13 cellular contexts compared by ENCODE assay signal in the genomic region with DNA sequence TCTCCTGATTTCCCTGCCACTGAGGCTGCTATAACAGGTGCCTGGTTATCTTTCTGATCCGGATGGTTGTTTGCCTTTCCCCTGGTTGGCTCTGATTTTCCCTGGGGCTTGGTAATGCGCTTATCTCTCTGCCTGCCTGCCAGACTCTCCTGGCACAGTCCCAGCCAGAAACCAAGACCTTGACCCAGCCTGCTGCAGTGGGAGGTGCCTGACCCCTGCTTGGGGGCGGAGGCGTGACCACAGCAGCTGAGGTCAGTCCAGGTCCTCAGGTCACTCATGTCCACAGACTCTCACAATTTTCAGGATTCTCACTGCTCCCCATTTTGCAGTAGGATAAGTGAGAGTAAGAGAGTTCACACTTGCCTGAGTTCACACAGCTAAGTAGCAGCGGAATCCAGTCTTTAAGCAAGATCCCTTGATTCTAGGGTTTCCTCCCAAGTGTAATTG. TPM values are rescaled to one million over a fixed set of nuclear protein-coding genes. Genes with fewer than 3 reads are reported as not detected.
DNase-seq lines count a peak whose midpoint lies in the region; ATAC-seq and TF ChIP-seq lines count a peak whose summit lies in the region.
"Had no signal": no experiment of that assay in that cellular context is flagged by ENCODE, and none has a peak within 500 bp of the region (broad histone marks: within the 10 kb centered on the region; RNA-seq: fewer than 3 reads in every experiment).

No MANE protein-coding gene starts in this region.

- TF ChIP-seq RAD21 in IMR-90 (IDR thresholded peaks at IDR 0.05; ENCODE audit: low read length) = no peak

- H3K23ac ChIP-seq in IMR-90 (ENCODE audit: low read depth, low read length) = no peak overlapping the region

- H2AK5ac ChIP-seq in IMR-90 (ENCODE audit: low read depth, low read length) = peak overlapping the region; percentile 16

- H3K4me3 ChIP-seq in IMR-90 (ENCODE audit: insufficient read depth, low read depth, low read length) (no peak overlapping the region), skin epidermis (no peak overlapping the region)

- H3K27ac ChIP-seq in IMR-90 (ENCODE audit: insufficient read depth, low read length) (no peak overlapping the region), skin epidermis (peak overlapping the region in 11 of 21 experiments; percentile 0 to 72 (median 48))

- H4K91ac ChIP-seq in IMR-90 (ENCODE audit: insufficient read depth, low read depth, low read length) = peak overlapping the region; percentile 55; the same call in 1 of the 2 replicates

- H3K56ac ChIP-seq in IMR-90 (ENCODE audit: extremely low read depth, insufficient read depth, low read length) = no peak overlapping the region

- no peak for TF ChIP-seq POLR2A in IMR-90 (IDR thresholded peaks at IDR 0.05; ENCODE audit: low read depth, low read length)

- peak overlapping the region; percentile 27 for H2AFZ ChIP-seq in IMR-90 (replicated peaks; ENCODE audit: low read length, poor library complexity)

- no peak overlapping the region for H2BK5ac ChIP-seq in IMR-90 (ENCODE audit: low read depth, low read length, poor library complexity, severe bottlenecking)

- H2BK20ac ChIP-seq in IMR-90 (ENCODE audit: low read depth, low read length) = 0 out of 2 replicates have a peak overlapping the region, but pooled peaks have one; percentile 22

- H3K4ac ChIP-seq in IMR-90 (ENCODE audit: low read depth, low read length) = peak overlapping the region; percentile 53; the same call in 1 of the 2 replicates

- 0 out of 2 replicates have a peak overlapping the region, but pooled peaks have one; percentile 30 for H2BK120ac ChIP-seq in IMR-90 (ENCODE audit: low read depth, low read length)

- H3K9ac ChIP-seq in IMR-90 (ENCODE audit: low read depth, low read length) = no peak overlapping the region

- in situ Hi-C loops in IMR-90 (cut with MboI; ENCODE audit: low sequenced_read_pairs) (no loop called here), GM13976 (cut with MboI; ENCODE audit: low sequenced_read_pairs, unreplicated experiment) (no loop called here)

- H3K18ac ChIP-seq in IMR-90 (ENCODE audit: low read depth, low read length) = no peak overlapping the region

- no peak overlapping the region for H4K5ac ChIP-seq in IMR-90 (ENCODE audit: low read depth, low read length)

- peaks cover 28% of the 10 kb centered on the region for H3K4me1 ChIP-seq in IMR-90 (ENCODE audit: control insufficient read depth, insufficient read depth, low read length)

- no peak overlapping the region for H4K8ac ChIP-seq in IMR-90 (ENCODE audit: low read depth in 2 of 2, low read length in 2 of 2)

- H3K4me2 ChIP-seq in IMR-90 (ENCODE audit: low read depth, low read length) = no peak overlapping the region

- no peaks in the 10 kb centered on the region for H4K20me1 ChIP-seq in IMR-90 (ENCODE audit: insufficient read depth, low read length)

- H3K14ac ChIP-seq in IMR-90 (replicated peaks; ENCODE audit: low read depth, low read length) = no peak overlapping the region

- ATAC-seq in IMR-90 (ENCODE audit: low read depth) = no peak
- ATAC-seq in SK-N-SH treated with all-trans-retinoic acid at 6 μM for 48 hours = peak; percentile 24
- peak; percentile 39 for ATAC-seq in left ventricle myocardium superior
- no peak for ATAC-seq in HG03097 (IDR thresholded peaks at IDR 0.05; ENCODE audit: low FRiP score, unreplicated experiment)

- CTCF ChIA-PET in IMR-90 (lab: Yijun Ruan, JAX) = no interaction called here

- H3K9me1 ChIP-seq in IMR-90 (ENCODE audit: insufficient read depth, low read length) = 0 out of 2 replicates have a peak, but pooled peaks cover 11% of the 10 kb centered on the region

- H3K9me3 ChIP-seq in IMR-90 (ENCODE audit: control insufficient read depth, insufficient read depth, low read length) = no peaks in the 10 kb centered on the region
- H3K9me3 ChIP-seq: Caco-2 had no signal

- dilution Hi-C loops in IMR-90 (cut with HindIII; ENCODE audit: low sequenced_read_pairs, unreplicated experiment) = no loop called here

- WGBS in IMR-90 (ENCODE audit: extremely low coverage in 2 of 2, insufficient read length in 1 of 2), 2 experiments = 60% methylated on average over 1 of the region's 5 CpGs; no CpG with 5 or more reads in 1 of the 2 experiments

- no peak for DNase-seq in IMR-90
- peak; percentile 85 for DNase-seq in left ventricle myocardium superior
- no peak for DNase-seq in SW 1271 (lab: John Stamatoyannopoulos, UW)
- DNase-seq in GM13976 (ENCODE audit: low spot score) = no peak
- DNase-seq in occipital lobe (lab: John Stamatoyannopoulos, UW) = no peak
- DNase-seq: activated CD4-positive, CD25-positive, alpha-beta regulatory T cell; activated naive CD8-positive, alpha-beta T cell treated with anti-CD3 and anti-CD28 coated beads for 36 hours; Caco-2; NCI-H748 treated with DMSO at 0.1 percent for 48 hours; stimulated activated CD4-positive, alpha-beta T cell treated with anti-CD3 and anti-CD28 coated beads, Interleukin-2, amount 100 ng/mL, for 24 hours had no signal

- H3K27me3 ChIP-seq in IMR-90 (ENCODE audit: control insufficient read depth, insufficient read depth, low read length) = peaks cover 4% of the 10 kb centered on the region; the same call in 1 of the 2 replicates

- no TSS peak for BruUV-seq in IMR-90 (replicated peaks; lab: Mats Ljungman, UMichigan)

- no peaks in the 10 kb centered on the region for H3K79me1 ChIP-seq in IMR-90 (ENCODE audit: low read depth in 1 of 2, low read length in 2 of 2)

- POLR2A ChIA-PET in IMR-90 (lab: Charles Lee; ENCODE audit: unreplicated experiment) = no interaction called here

- intact Hi-C loops in IMR-90 (cut with micrococcal nuclease) (no loop called here), left ventricle myocardium superior (cut with micrococcal nuclease) (no loop called here)

- TF ChIP-seq CTCF in IMR-90 (conservative IDR thresholded peaks at IDR 0.05; ENCODE audit: low read depth, low read length) = no peak
- TF ChIP-seq CTCF in GM13976 (IDR thresholded peaks at IDR 0.05; ENCODE audit: borderline replicate concordance, control extremely low read depth, extremely low read depth, insufficient read depth, missing control alignments) = no peak

- H2BK15ac ChIP-seq in IMR-90 (ENCODE audit: low read depth, low read length) = peak overlapping the region; percentile 54; the same call in 1 of the 3 replicates

- H3K36me3 ChIP-seq in IMR-90 (ENCODE audit: control insufficient read depth, insufficient read depth, low read length) = no peaks in the 10 kb centered on the region

- H2AK9ac ChIP-seq in IMR-90 (replicated peaks; ENCODE audit: low read depth, low read length, poor library complexity) = peak overlapping the region; percentile 43

TF ChIP-seq in IMR-90, 13 proteins besides CTCF, POLR2A, EP300 and RAD21:
- TF ChIP-seq NFE2L2 (IDR thresholded peaks at IDR 0.05; ENCODE audit: low read depth, low read length) (no peak), CHD1 (IDR thresholded peaks at IDR 0.05; ENCODE audit: low read depth, low read length) (no peak), RFX5 (IDR thresholded peaks at IDR 0.05; ENCODE audit: low read depth, low read length) (no peak), MAZ (IDR thresholded peaks at IDR 0.05; ENCODE audit: borderline replicate concordance, low read depth, low read length) (no peak), SMC3 (IDR thresholded peaks at IDR 0.05; ENCODE audit: low read depth, low read length) (no peak), CEBPB (IDR thresholded peaks at IDR 0.05; ENCODE audit: low read depth, low read length) (no peak), FOS (IDR thresholded peaks at IDR 0.05; ENCODE audit: low read depth, low read length) (no peak), RCOR1 (IDR thresholded peaks at IDR 0.05; ENCODE audit: insufficient replicate concordance, low read length) (no peak)
- TF ChIP-seq, protein P1, sequence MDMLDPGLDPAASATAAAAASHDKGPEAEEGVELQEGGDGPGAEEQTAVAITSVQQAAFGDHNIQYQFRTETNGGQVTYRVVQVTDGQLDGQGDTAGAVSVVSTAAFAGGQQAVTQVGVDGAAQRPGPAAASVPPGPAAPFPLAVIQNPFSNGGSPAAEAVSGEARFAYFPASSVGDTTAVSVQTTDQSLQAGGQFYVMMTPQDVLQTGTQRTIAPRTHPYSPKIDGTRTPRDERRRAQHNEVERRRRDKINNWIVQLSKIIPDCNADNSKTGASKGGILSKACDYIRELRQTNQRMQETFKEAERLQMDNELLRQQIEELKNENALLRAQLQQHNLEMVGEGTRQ (IDR thresholded peaks at IDR 0.05; ENCODE audit: low read depth, low read length) = no peak

TF ChIP-seq in SK-N-SH treated with all-trans-retinoic acid at 6 μM for 48 hours, 23 proteins besides CTCF, POLR2A, EP300 and RAD21 (continues in another document):
- TF ChIP-seq ZNF8 (CRISPR knock-in tag; IDR thresholded peaks at IDR 0.05) (no peak), ZNF70 (CRISPR knock-in tag; IDR thresholded peaks at IDR 0.05) (no peak), ZFP3 (CRISPR knock-in tag; IDR thresholded peaks at IDR 0.05) (no peak), OSR1 (CRISPR knock-in tag; IDR thresholded peaks at IDR 0.05) (no peak), ESRRG (CRISPR knock-in tag; IDR thresholded peaks at IDR 0.05) (no peak), GLIS3 (CRISPR knock-in tag; IDR thresholded peaks at IDR 0.05) (no peak), CSDC2 (CRISPR knock-in tag; IDR thresholded peaks at IDR 0.05) (no peak), SNAI2 (CRISPR knock-in tag; IDR thresholded peaks at IDR 0.05) (peak; percentile 96), TCF4 (CRISPR knock-in tag; IDR thresholded peaks at IDR 0.05; ENCODE audit: borderline replicate concordance) (peak; percentile 76), ZC3H10 (CRISPR knock-in tag; IDR thresholded peaks at IDR 0.05) (no peak)
- TF ChIP-seq, protein P2, sequence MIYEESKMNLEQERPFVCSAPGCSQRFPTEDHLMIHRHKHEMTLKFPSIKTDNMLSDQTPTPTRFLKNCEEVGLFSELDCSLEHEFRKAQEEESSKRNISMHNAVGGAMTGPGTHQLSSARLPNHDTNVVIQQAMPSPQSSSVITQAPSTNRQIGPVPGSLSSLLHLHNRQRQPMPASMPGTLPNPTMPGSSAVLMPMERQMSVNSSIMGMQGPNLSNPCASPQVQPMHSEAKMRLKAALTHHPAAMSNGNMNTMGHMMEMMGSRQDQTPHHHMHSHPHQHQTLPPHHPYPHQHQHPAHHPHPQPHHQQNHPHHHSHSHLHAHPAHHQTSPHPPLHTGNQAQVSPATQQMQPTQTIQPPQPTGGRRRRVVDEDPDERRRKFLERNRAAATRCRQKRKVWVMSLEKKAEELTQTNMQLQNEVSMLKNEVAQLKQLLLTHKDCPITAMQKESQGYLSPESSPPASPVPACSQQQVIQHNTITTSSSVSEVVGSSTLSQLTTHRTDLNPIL (CRISPR knock-in tag; IDR thresholded peaks at IDR 0.05; ENCODE audit: low read depth) = no peak

RNA-seq across cellular contexts. Expression of a gene that starts 24.4 kb away (rescaled TPM):
- 3.0 and 3.1 TPM in 2 replicates for total RNA-seq in IMR-90 (2012; rRNA removed)
- 22.6 and 24.8 TPM in 2 replicates for polyA plus RNA-seq in IMR-90 (2012; rRNA removed)
- 10.2 and 21.0 TPM in 2 replicates for polyA plus RNA-seq in IMR-90 (2012; cell fraction: cytosol; rRNA removed)
- 33.0 and 36.8 TPM in 2 replicates for polyA plus RNA-seq in IMR-90 (2012; cell fraction: nucleus; rRNA removed; ENCODE audit: low replicate concordance)
- total RNA-seq in left ventricle myocardium superior = 675 TPM
- total RNA-seq in occipital lobe = 5.8 TPM

RNA-seq across cellular contexts. Expression of a gene that starts 45.0 kb away (rescaled TPM):
- under 0.01 TPM in 2 replicates for total RNA-seq in IMR-90 (2012; rRNA removed)
- polyA plus RNA-seq in IMR-90 (2012; rRNA removed) = 0.24 TPM in 2 replicates
- polyA plus RNA-seq in IMR-90 (2012; cell fraction: cytosol; rRNA removed) = 0.02 and 0.04 TPM in 2 replicates
- polyA plus RNA-seq in IMR-90 (2012; cell fraction: nucleus; rRNA removed; ENCODE audit: low replicate concordance) = 0.16 and 0.25 TPM in 2 replicates
- total RNA-seq in left ventricle myocardium superior = 3.2 TPM
- 1.7 TPM for total RNA-seq in occipital lobe
- total RNA-seq: Caco-2 had no signal

Comparison
In these comparisons a context has a peak if more than half of its experiments do, and no peak if none do; other contexts are left out.
1. ATAC-seq: peak in SK-N-SH treated with all-trans-retinoic acid at 6 μM for 48 hours (single experiment) and left ventricle myocardium superior (single experiment); none in IMR-90 (single experiment) and HG03097 (single experiment).
2. RNA of a gene that starts 24.4 kb away (total RNA-seq): 675 TPM in left ventricle myocardium superior (single experiment); 5.8 TPM in occipital lobe (single experiment) and 3.0 to 3.1 TPM in IMR-90; every median in the first group is over 10 times any median in the second.